In genomic region chrX:13724878-13725277, GRCh38 we compare ENCODE assay signal across 8 cellular contexts. TPM values are rescaled to one million over a fixed set of nuclear protein-coding genes. Genes with fewer than 3 reads are reported as not detected.
DNase-seq lines count a peak whose midpoint lies in the region; ATAC-seq lines count a peak whose summit lies in the region.
"Not testable (repeated sequence)": the region's sequence is repeated elsewhere in the genome, so short reads cannot be mapped to it uniquely, and the experiment has no call there.

No MANE protein-coding gene starts in this region.

- H3K27ac ChIP-seq in CD8-positive, alpha-beta memory T cell (ENCODE audit: low read depth, low read length) = not testable (repeated sequence)

- H3K4me1 ChIP-seq in CD8-positive, alpha-beta memory T cell (ENCODE audit: insufficient read depth, low read length) = not testable (repeated sequence)

- not testable (repeated sequence) for H3K4me3 ChIP-seq in CD8-positive, alpha-beta memory T cell (ENCODE audit: low read length)

- CTCF ChIA-PET in CD8-positive, alpha-beta memory T cell (lab: Charles Lee) = interaction anchor here (0.6 to 1.7 kb wide), 4 partner anchors 9 to 38 kb away, joined by 3 to 13 read pairs (median 4); partner anchors contain the start of genes OFD1 and TRAPPC2

- not testable (repeated sequence) for H3K36me3 ChIP-seq in CD8-positive, alpha-beta memory T cell (ENCODE audit: insufficient read depth, low read length)

- H3K36me3 Mint-ChIP-seq in CD8-positive, alpha-beta memory T cell = peaks cover 21 to 58% (median 40%) of the 10 kb centered on the region in 3 donors
- H3K36me3 Mint-ChIP-seq in effector memory CD8-positive, alpha-beta T cell (ENCODE audit: insufficient read depth) = peaks cover 14% of the 10 kb centered on the region
- peaks cover 45% of the 10 kb centered on the region for H3K36me3 Mint-ChIP-seq in natural killer cell treated with Interleukin-12 subunit alpha and Interleukin-12 subunit beta and Interleukin-15 and Interleukin-18, amount 100 ng/mL, for 72 hours
- peaks cover 47% of the 10 kb centered on the region for H3K36me3 Mint-ChIP-seq in stimulated activated effector memory CD8-positive, alpha-beta T cell treated with anti-CD3 and anti-CD28 coated beads, Interleukin-12 subunit alpha, Interleukin-12 subunit beta, amount 100 ng/mL, for 72 hours

- POLR2A ChIA-PET in CD8-positive, alpha-beta memory T cell (lab: Charles Lee) = interaction anchor here (0.5 to 2.9 kb wide), 4 partner anchors 9 to 771 kb away, joined by 3 to 23 read pairs (median 4); partner anchors contain the start of genes OFD1 and TRAPPC2

- H3K9me3 ChIP-seq in CD8-positive, alpha-beta memory T cell (ENCODE audit: low read length) = not testable (repeated sequence)

- H3K4me1 Mint-ChIP-seq in CD8-positive, alpha-beta memory T cell = peaks cover 73 to 87% (median 82%) of the 10 kb centered on the region in 3 donors
- peaks cover 36 to 65% of the 10 kb centered on the region in 2 donors for H3K4me1 Mint-ChIP-seq in effector memory CD8-positive, alpha-beta T cell (ENCODE audit: low read depth in 2 of 2)
- peaks cover 65 to 73% of the 10 kb centered on the region in 2 donors for H3K4me1 Mint-ChIP-seq in natural killer cell treated with Interleukin-12 subunit alpha and Interleukin-12 subunit beta and Interleukin-15 and Interleukin-18, amount 100 ng/mL, for 72 hours (ENCODE audit: low read depth in 2 of 2)
- peaks cover 51% of the 10 kb centered on the region for H3K4me1 Mint-ChIP-seq in stimulated activated effector memory CD8-positive, alpha-beta T cell treated with anti-CD3 and anti-CD28 coated beads, Interleukin-12 subunit alpha, Interleukin-12 subunit beta, amount 100 ng/mL, for 72 hours

- H3K27ac Mint-ChIP-seq in CD8-positive, alpha-beta memory T cell = peak overlapping the region; percentile 84 to 98 (median 90)
- peak overlapping the region; percentile 86 to 92 for H3K27ac Mint-ChIP-seq in effector memory CD8-positive, alpha-beta T cell
- peak overlapping the region; percentile 62 to 80 for H3K27ac Mint-ChIP-seq in natural killer cell treated with Interleukin-12 subunit alpha and Interleukin-12 subunit beta and Interleukin-15 and Interleukin-18, amount 100 ng/mL, for 72 hours
- peak overlapping the region; percentile 73 for H3K27ac Mint-ChIP-seq in stimulated activated effector memory CD8-positive, alpha-beta T cell treated with anti-CD3 and anti-CD28 coated beads, Interleukin-12 subunit alpha, Interleukin-12 subunit beta, amount 100 ng/mL, for 72 hours

- ATAC-seq in effector memory CD8-positive, alpha-beta T cell (replicated peaks) = peak; percentile 64
- ATAC-seq in natural killer cell treated with Interleukin-12 subunit alpha and Interleukin-12 subunit beta and Interleukin-15 and Interleukin-18, amount 100 ng/mL, for 72 hours = not testable (repeated sequence)
- ATAC-seq in stimulated activated effector memory CD8-positive, alpha-beta T cell treated with anti-CD3 and anti-CD28 coated beads, Interleukin-12 subunit alpha, Interleukin-12 subunit beta, amount 100 ng/mL, for 72 hours = peak; percentile 54

- H3K27me3 Mint-ChIP-seq in CD8-positive, alpha-beta memory T cell; effector memory CD8-positive, alpha-beta T cell; natural killer cell treated with Interleukin-12 subunit alpha and Interleukin-12 subunit beta and Interleukin-15 and Interleukin-18, amount 100 ng/mL, for 72 hours: not testable (repeated sequence)

- not testable (repeated sequence) for H3K27me3 ChIP-seq in CD8-positive, alpha-beta memory T cell (ENCODE audit: insufficient read depth, low read length, poor library complexity, severe bottlenecking)

- peak; percentile 23 to 84 (median 42) for DNase-seq in CD8-positive, alpha-beta memory T cell
- peak; percentile 55 for DNase-seq in NCI-H510A treated with DMSO at 0.1 percent for 48 hours (lab: John Stamatoyannopoulos, UW)
- DNase-seq in activated CD4-positive, alpha-beta T cell treated with anti-CD3 and anti-CD28 coated beads for 1 hour = peak; percentile 12
- peak; percentile 56 for DNase-seq in activated CD8-positive, alpha-beta memory T cell treated with anti-CD3 and anti-CD28 coated beads, Interleukin-2, amount 50 U/mL, for 48 hours
- DNase-seq in activated effector memory CD4-positive, alpha-beta T cell treated with anti-CD3 and anti-CD28 coated beads, Interleukin-2, amount 50 U/mL, for 16 hours = peak; percentile 81
- peak; percentile 54 to 58 (median 55) for DNase-seq in effector memory CD8-positive, alpha-beta T cell
- not testable (repeated sequence) for DNase-seq in natural killer cell treated with Interleukin-12 subunit alpha and Interleukin-12 subunit beta and Interleukin-15 and Interleukin-18, amount 100 ng/mL, for 72 hours (ENCODE audit: low spot score)
- DNase-seq in stimulated activated effector memory CD8-positive, alpha-beta T cell treated with anti-CD3 and anti-CD28 coated beads, Interleukin-12 subunit alpha, Interleukin-12 subunit beta, amount 100 ng/mL, for 72 hours (ENCODE audit: low spot score in 2 of 2) = peak; percentile 19 to 51

- peak overlapping the region; percentile 68 to 89 (median 75) for H3K4me3 Mint-ChIP-seq in CD8-positive, alpha-beta memory T cell
- peak overlapping the region; percentile 65 to 80 for H3K4me3 Mint-ChIP-seq in effector memory CD8-positive, alpha-beta T cell
- H3K4me3 Mint-ChIP-seq in natural killer cell treated with Interleukin-12 subunit alpha and Interleukin-12 subunit beta and Interleukin-15 and Interleukin-18, amount 100 ng/mL, for 72 hours = not testable (repeated sequence)
- H3K4me3 Mint-ChIP-seq in stimulated activated effector memory CD8-positive, alpha-beta T cell treated with anti-CD3 and anti-CD28 coated beads, Interleukin-12 subunit alpha, Interleukin-12 subunit beta, amount 100 ng/mL, for 72 hours = peak overlapping the region; percentile 53

- H3K9me3 Mint-ChIP-seq in CD8-positive, alpha-beta memory T cell = peaks cover 0 to 16% (median 9%) of the 10 kb centered on the region in 5 donors
- not testable (repeated sequence) for H3K9me3 Mint-ChIP-seq in effector memory CD8-positive, alpha-beta T cell; natural killer cell treated with Interleukin-12 subunit alpha and Interleukin-12 subunit beta and Interleukin-15 and Interleukin-18, amount 100 ng/mL, for 72 hours; stimulated activated effector memory CD8-positive, alpha-beta T cell treated with anti-CD3 and anti-CD28 coated beads, Interleukin-12 subunit alpha, Interleukin-12 subunit beta, amount 100 ng/mL, for 72 hours

RNA-seq across cellular contexts. Expression of gene TRAPPC2, which starts 9.5 kb away (rescaled TPM):
- total RNA-seq in CD8-positive, alpha-beta memory T cell = 10 to 100 TPM; 18.7 to 19.0 TPM
- polyA plus RNA-seq in CD8-positive, alpha-beta memory T cell = 50.6 TPM
- total RNA-seq in natural killer cell treated with Interleukin-12 subunit alpha and Interleukin-12 subunit beta and Interleukin-15 and Interleukin-18, amount 100 ng/mL, for 72 hours = 10 to 100 TPM; 27.5 to 32.0 TPM

RNA-seq across cellular contexts. Expression of gene OFD1, which starts 9.7 kb away (rescaled TPM):
- 10 to 100 TPM; 29.1 to 30.4 TPM for total RNA-seq in CD8-positive, alpha-beta memory T cell
- polyA plus RNA-seq in CD8-positive, alpha-beta memory T cell = 46.3 TPM
- 10 to 100 TPM; 39.1 to 46.1 TPM for total RNA-seq in natural killer cell treated with Interleukin-12 subunit alpha and Interleukin-12 subunit beta and Interleukin-15 and Interleukin-18, amount 100 ng/mL, for 72 hours

RNA-seq across cellular contexts. Expression of gene RAB9A, which starts 36.0 kb away (rescaled TPM):
- 10 to 100 TPM; 27.1 to 32.8 TPM for total RNA-seq in CD8-positive, alpha-beta memory T cell
- polyA plus RNA-seq in CD8-positive, alpha-beta memory T cell = 48.1 TPM
- total RNA-seq in natural killer cell treated with Interleukin-12 subunit alpha and Interleukin-12 subunit beta and Interleukin-15 and Interleukin-18, amount 100 ng/mL, for 72 hours = 10 to 100 TPM; 27.7 to 73.6 TPM
